ENCODE assay signal across 8 cellular contexts in the genomic region with DNA sequence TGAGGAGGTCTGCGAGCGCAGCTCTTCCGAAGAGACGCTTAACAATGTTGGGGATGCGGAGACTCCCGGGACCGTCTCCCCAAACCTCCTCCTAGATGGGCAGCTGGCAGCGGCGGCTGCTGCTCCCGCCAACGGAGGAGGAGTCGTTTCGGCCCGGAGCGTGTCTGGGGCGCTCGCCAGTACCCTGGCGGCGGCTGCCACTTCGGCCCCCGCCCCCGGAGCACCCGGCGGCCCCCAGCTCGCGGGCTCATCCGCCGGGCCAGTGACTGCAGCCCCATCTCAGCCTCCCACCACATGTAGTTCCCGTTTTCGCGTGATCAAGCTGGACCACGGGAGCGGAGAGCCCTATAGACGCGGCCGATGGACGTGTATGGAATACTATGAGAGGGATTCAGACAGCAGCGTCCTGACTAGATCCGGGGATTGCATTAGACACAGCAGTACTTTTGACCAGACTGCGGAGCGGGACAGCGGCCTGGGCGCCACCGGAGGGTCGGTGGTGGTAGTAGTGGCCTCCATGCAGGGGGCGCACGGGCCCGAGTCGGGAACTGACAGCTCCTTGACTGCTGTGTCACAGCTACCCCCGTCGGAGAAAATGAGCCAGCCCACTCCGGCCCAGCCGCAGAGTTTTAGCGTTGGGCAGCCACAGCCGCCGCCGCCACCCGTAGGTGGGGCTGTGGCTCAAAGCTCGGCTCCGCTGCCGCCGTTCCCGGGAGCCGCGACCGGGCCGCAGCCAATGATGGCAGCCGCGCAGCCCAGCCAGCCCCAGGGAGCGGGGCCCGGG. TPM values are rescaled to one million over a fixed set of nuclear protein-coding genes. Genes with fewer than 3 reads are reported as not detected.
DNase-seq lines count a peak whose midpoint lies in the region; ATAC-seq and TF ChIP-seq lines count a peak whose summit lies in the region.

No MANE protein-coding gene starts in this region.

- H3K4me1 Mint-ChIP-seq in Caco-2 (ENCODE audit: low read depth, unreplicated experiment) (peaks cover 6% of the 10 kb centered on the region), glutamatergic neuron (ENCODE audit: low read depth, unreplicated experiment) (peaks cover 9% of the 10 kb centered on the region), osteocyte (ENCODE audit: unreplicated experiment) (peaks cover 31% of the 10 kb centered on the region), type B pancreatic cell (ENCODE audit: unreplicated experiment) (peaks cover 29% of the 10 kb centered on the region)

- H3K36me3 ChIP-seq in Caco-2 (ENCODE audit: control insufficient read depth, insufficient read depth, low read length) = no peaks in the 10 kb centered on the region; the same call in 1 of the 2 replicates

- H3K27ac Mint-ChIP-seq in Caco-2 (ENCODE audit: unreplicated experiment) (peak overlapping the region; percentile 97), glutamatergic neuron (ENCODE audit: unreplicated experiment) (peak overlapping the region; percentile 96), osteocyte (ENCODE audit: unreplicated experiment) (peak overlapping the region; percentile 99), type B pancreatic cell (peak overlapping the region; percentile 95)

- DNase-seq in Caco-2 = peak; percentile 83 to 87
- DNase-seq in HUDEP-2 (lab: John Stamatoyannopoulos, UW; ENCODE audit: unreplicated experiment in 76 of 76) = peak in 71 of 76 experiments; percentile 3 to 73 (median 55)
- peak; percentile 64 for DNase-seq in activated naive CD4-positive, alpha-beta T cell treated with anti-CD3 and anti-CD28 coated beads, Interleukin-2, amount 50 U/mL, for 16 hours
- DNase-seq in glutamatergic neuron = peak; percentile 79
- peak; percentile 88 for DNase-seq in osteocyte (ENCODE audit: extremely low spot score, unreplicated experiment)
- peak; percentile 84 for DNase-seq in type B pancreatic cell (ENCODE audit: extremely low spot score, unreplicated experiment)

- H3K36me3 Mint-ChIP-seq in Caco-2 (ENCODE audit: insufficient read depth, unreplicated experiment) = peaks cover 55% of the 10 kb centered on the region
- peaks cover 7% of the 10 kb centered on the region for H3K36me3 Mint-ChIP-seq in glutamatergic neuron (ENCODE audit: unreplicated experiment)
- peaks cover 28% of the 10 kb centered on the region for H3K36me3 Mint-ChIP-seq in osteocyte (ENCODE audit: unreplicated experiment)
- peaks cover 28% of the 10 kb centered on the region for H3K36me3 Mint-ChIP-seq in type B pancreatic cell

- no peaks in the 10 kb centered on the region for H3K9me3 ChIP-seq in Caco-2

- intact Hi-C loops in Caco-2 (cut with micrococcal nuclease; ENCODE audit: unreplicated experiment) = loop anchor here (1.0 to 5.0 kb wide), 4 partner anchors 62 to 172 kb away; no protein-coding TSS in a partner anchor

- TF ChIP-seq CTCF in Caco-2 (IDR thresholded peaks at IDR 0.05; ENCODE audit: insufficient read depth in 1 of 2, low read depth in 1 of 2, low read length in 1 of 2, severe bottlenecking in 1 of 2, unreplicated experiment in 1 of 2) = peak in 1 of 2 experiments; percentile 50
- peak; percentile 30 for TF ChIP-seq CTCF in glutamatergic neuron (IDR thresholded peaks at IDR 0.05; ENCODE audit: partially characterized antibody, unreplicated experiment)
- peak; percentile 57 for TF ChIP-seq CTCF in osteocyte (IDR thresholded peaks at IDR 0.05)
- peak; percentile 60 for TF ChIP-seq CTCF in type B pancreatic cell (conservative IDR thresholded peaks at IDR 0.05)

- BruUV-seq in Caco-2 (replicated peaks; lab: Mats Ljungman, UMichigan) = no TSS peak

- peak; percentile 50 for TF ChIP-seq POLR2A in Raji (IDR thresholded peaks at IDR 0.05; ENCODE audit: insufficient read depth, low read depth, low read length)

- POLR2A ChIA-PET in Caco-2 (lab: Charles Lee) = interaction anchor here (0.6 to 2.4 kb wide), 4 partner anchors 81 to 486 kb away, joined by 3 to 7 read pairs (median 4); a partner anchor contains a TSS

- CTCF ChIA-PET in Caco-2 (lab: Charles Lee) = interaction anchor here (1.0 to 3.8 kb wide), 7 partner anchors 70 to 171 kb away, joined by 3 to 21 read pairs (median 4); no protein-coding TSS in a partner anchor

- peak overlapping the region; percentile 99 for H3K4me3 ChIP-seq in Caco-2 (ENCODE audit: low read depth, low read length)

- H3K4me3 Mint-ChIP-seq in Caco-2 (ENCODE audit: unreplicated experiment) = peak overlapping the region; percentile 97
- peak overlapping the region; percentile 93 for H3K4me3 Mint-ChIP-seq in glutamatergic neuron (ENCODE audit: unreplicated experiment)
- H3K4me3 Mint-ChIP-seq in osteocyte (ENCODE audit: unreplicated experiment) = peak overlapping the region; percentile 86
- peak overlapping the region; percentile 98 for H3K4me3 Mint-ChIP-seq in type B pancreatic cell

- H3K27me3 Mint-ChIP-seq in Caco-2 (ENCODE audit: insufficient read depth, unreplicated experiment) = no peaks in the 10 kb centered on the region
- H3K27me3 Mint-ChIP-seq in glutamatergic neuron (ENCODE audit: unreplicated experiment) = peaks cover 13% of the 10 kb centered on the region
- no peaks in the 10 kb centered on the region for H3K27me3 Mint-ChIP-seq in osteocyte (ENCODE audit: unreplicated experiment)
- H3K27me3 Mint-ChIP-seq in type B pancreatic cell = no peaks in the 10 kb centered on the region

- H3K9me3 Mint-ChIP-seq in Caco-2 (ENCODE audit: unreplicated experiment) (no peaks in the 10 kb centered on the region), glutamatergic neuron (ENCODE audit: unreplicated experiment) (peaks cover 22% of the 10 kb centered on the region), osteocyte (ENCODE audit: unreplicated experiment) (no peaks in the 10 kb centered on the region), type B pancreatic cell (no peaks in the 10 kb centered on the region)

- peak; percentile 30 for ATAC-seq in GM19463 (IDR thresholded peaks at IDR 0.05; ENCODE audit: unreplicated experiment)

- H3K4me1 ChIP-seq in Caco-2 = peaks cover 8% of the 10 kb centered on the region

- H3K27me3 ChIP-seq in Caco-2 (replicated peaks; ENCODE audit: control insufficient read depth, insufficient read depth, low read length) = no peaks in the 10 kb centered on the region

RNA-seq across cellular contexts. Expression of a gene that starts 1.6 kb away (rescaled TPM):
- total RNA-seq in Caco-2 (2022) = 30.8 and 33.6 TPM in 2 replicates
- 87.3 TPM for total RNA-seq in glutamatergic neuron (ENCODE audit: unreplicated experiment)
- total RNA-seq in osteocyte = 51.3 and 51.5 TPM in 2 replicates
- 64.4 and 106 TPM in 2 replicates for total RNA-seq in type B pancreatic cell (ENCODE audit: low replicate concordance)

Comparison
In these comparisons a context has a peak if more than half of its experiments do, and no peak if none do; other contexts are left out.
1. Peak in every context shown above with its lines: DNase-seq, ATAC-seq and H3K4me3 ChIP-seq.